In genomic region chr16:66731101-66731500, GRCh38 we compare ENCODE assay signal across 29 cellular contexts.
"Had no signal": no experiment of that assay in that cellular context is flagged by ENCODE, and none has a peak within 500 bp of the region (broad histone marks: within the 10 kb centered on the region; RNA-seq: fewer than 3 reads in every experiment).

No MANE protein-coding gene starts in this region.

- ATAC-seq: activated CD8-positive, alpha-beta memory T cell treated with anti-CD3 and anti-CD28 coated beads, Interleukin-2, amount 10 ng/mL, durations not matched to agents 7 days and 5 days; activated CD8-positive, alpha-beta T cell treated with anti-CD3 and anti-CD28 coated beads, Interleukin-2, amount 10 ng/mL, durations not matched to agents 7 days and 5 days; activated T-cell treated with anti-CD3 and anti-CD28 coated beads, Interleukin-2, amount 50 U/mL, for 72 hours; effector memory CD8-positive, alpha-beta T cell; esophagus mucosa; naive thymus-derived CD8-positive, alpha-beta T cell; stimulated activated naive CD8-positive, alpha-beta T cell treated with anti-CD3 and anti-CD28 coated beads, Interleukin-15, amount 100 ng/mL, for 72 hours; upper lobe of right lung had no signal

- H3K4me1 Mint-ChIP-seq: activated naive CD8-positive, alpha-beta T cell treated with anti-CD3 and anti-CD28 coated beads for 36 hours; neural crest cell had no signal

- H3K4me3 Mint-ChIP-seq: activated CD8-positive, alpha-beta memory T cell treated with anti-CD3 and anti-CD28 coated beads, Interleukin-2, amount 10 ng/mL, durations not matched to agents 7 days and 5 days; activated CD8-positive, alpha-beta T cell treated with anti-CD3 and anti-CD28 coated beads, Interleukin-2, amount 10 ng/mL, durations not matched to agents 7 days and 5 days; activated naive CD4-positive, alpha-beta T cell treated with anti-CD3 and anti-CD28 coated beads for 36 hours; activated naive CD8-positive, alpha-beta T cell treated with anti-CD3 and anti-CD28 coated beads for 36 hours; activated T-cell treated with anti-CD3 and anti-CD28 coated beads, Interleukin-2, amount 50 U/mL, for 72 hours; effector memory CD8-positive, alpha-beta T cell; immature natural killer cell; naive thymus-derived CD8-positive, alpha-beta T cell; neural crest cell; stimulated activated naive CD8-positive, alpha-beta T cell treated with anti-CD3 and anti-CD28 coated beads, Interleukin-15, amount 100 ng/mL, for 72 hours; T-helper 1 cell treated with Interleukin-12 subunit alpha and Interleukin-12 subunit beta and Interleukin-4 antibody, amounts not matched to agents 30 μg/mL and 1 μg/mL, for 36 hours had no signal

- DNase-seq: activated CD4-positive, alpha-beta T cell treated with anti-CD3 and anti-CD28 coated beads for 1 hour; activated CD8-positive, alpha-beta memory T cell treated with anti-CD3 and anti-CD28 coated beads, Interleukin-2, amount 10 ng/mL, durations not matched to agents 7 days and 5 days; activated CD8-positive, alpha-beta T cell treated with anti-CD3 and anti-CD28 coated beads, Interleukin-2, amount 10 ng/mL, durations not matched to agents 7 days and 5 days; activated effector memory CD4-positive, alpha-beta T cell treated with anti-CD3 and anti-CD28 coated beads, Interleukin-2, amount 50 U/mL, for 16 hours; activated naive CD4-positive, alpha-beta T cell treated with anti-CD3 and anti-CD28 coated beads for 36 hours; activated naive CD8-positive, alpha-beta T cell treated with anti-CD3 and anti-CD28 coated beads for 36 hours; activated T-cell treated with anti-CD3 and anti-CD28 coated beads, Interleukin-2, amount 50 U/mL, for 72 hours; adrenal gland; brain microvascular endothelial cell; effector memory CD8-positive, alpha-beta T cell; foreskin fibroblast; hippocampal formation; immature natural killer cell; midbrain; naive thymus-derived CD8-positive, alpha-beta T cell; nucleus accumbens; stimulated activated CD4-positive, alpha-beta T cell treated with anti-CD3 and anti-CD28 coated beads, Interleukin-15, amount 100 ng/mL, for 24 hours; stimulated activated CD4-positive, alpha-beta T cell treated with anti-CD3 and anti-CD28 coated beads, Interleukin-2, amount 100 ng/mL, for 24 hours; stimulated activated naive CD8-positive, alpha-beta T cell treated with anti-CD3 and anti-CD28 coated beads, Interleukin-15, amount 100 ng/mL, for 72 hours; SW 1271; T1000; thyroid gland; upper lobe of right lung had no signal

- H3K27me3 Mint-ChIP-seq: activated CD8-positive, alpha-beta memory T cell treated with anti-CD3 and anti-CD28 coated beads, Interleukin-2, amount 10 ng/mL, durations not matched to agents 7 days and 5 days; activated naive CD8-positive, alpha-beta T cell treated with anti-CD3 and anti-CD28 coated beads for 36 hours; effector memory CD8-positive, alpha-beta T cell; naive thymus-derived CD8-positive, alpha-beta T cell; stimulated activated naive CD8-positive, alpha-beta T cell treated with anti-CD3 and anti-CD28 coated beads, Interleukin-15, amount 100 ng/mL, for 72 hours had no signal

- H3K9me3 Mint-ChIP-seq: activated naive CD4-positive, alpha-beta T cell treated with anti-CD3 and anti-CD28 coated beads for 36 hours; activated naive CD8-positive, alpha-beta T cell treated with anti-CD3 and anti-CD28 coated beads for 36 hours; activated T-cell treated with anti-CD3 and anti-CD28 coated beads, Interleukin-2, amount 50 U/mL, for 72 hours; effector memory CD8-positive, alpha-beta T cell; immature natural killer cell; naive thymus-derived CD8-positive, alpha-beta T cell; neural crest cell; stimulated activated naive CD8-positive, alpha-beta T cell treated with anti-CD3 and anti-CD28 coated beads, Interleukin-15, amount 100 ng/mL, for 72 hours; T-helper 1 cell treated with Interleukin-12 subunit alpha and Interleukin-12 subunit beta and Interleukin-4 antibody, amounts not matched to agents 30 μg/mL and 1 μg/mL, for 36 hours had no signal

- H3K27ac ChIP-seq: adrenal gland, brain microvascular endothelial cell, coronary artery, parathyroid adenoma, right atrium auricular region, thyroid gland, upper lobe of right lung had no signal

- H3K27ac Mint-ChIP-seq: activated CD8-positive, alpha-beta memory T cell treated with anti-CD3 and anti-CD28 coated beads, Interleukin-2, amount 10 ng/mL, durations not matched to agents 7 days and 5 days; activated naive CD4-positive, alpha-beta T cell treated with anti-CD3 and anti-CD28 coated beads for 36 hours; activated naive CD8-positive, alpha-beta T cell treated with anti-CD3 and anti-CD28 coated beads for 36 hours; activated T-cell treated with anti-CD3 and anti-CD28 coated beads, Interleukin-2, amount 50 U/mL, for 72 hours; stimulated activated naive CD8-positive, alpha-beta T cell treated with anti-CD3 and anti-CD28 coated beads, Interleukin-15, amount 100 ng/mL, for 72 hours; T-helper 1 cell treated with Interleukin-12 subunit alpha and Interleukin-12 subunit beta and Interleukin-4 antibody, amounts not matched to agents 30 μg/mL and 1 μg/mL, for 36 hours had no signal
